In the genomic region with DNA sequence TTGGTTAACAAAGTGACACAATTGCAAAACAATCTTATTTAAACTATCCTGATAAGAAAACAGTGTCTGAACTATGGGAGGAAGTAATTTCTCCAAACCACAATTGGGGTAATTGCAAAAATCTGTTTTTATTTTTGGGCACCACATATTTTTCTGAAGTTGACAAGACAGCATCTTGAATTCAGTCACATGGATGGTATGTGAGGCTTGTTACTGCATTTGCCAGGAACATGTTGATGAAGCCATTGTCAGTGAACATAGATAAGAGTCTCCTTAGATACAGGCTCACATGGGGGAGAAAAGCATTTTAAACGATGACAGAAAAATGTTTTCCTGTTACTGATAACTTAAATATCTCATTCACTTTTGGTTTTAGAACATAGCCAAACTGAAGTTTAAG, we compare ENCODE assay signal across 17 cellular contexts. TPM values are rescaled to one million over a fixed set of nuclear protein-coding genes. Genes with fewer than 3 reads are reported as not detected.
A peak's percentile ranks its signal among the peaks of the same experiment; 100 is the strongest.
DNase-seq lines count a peak whose midpoint lies in the region; FAIRE-seq and TF ChIP-seq lines count a peak whose summit lies in the region.
"Had no signal": no experiment of that assay in that cellular context is flagged by ENCODE, and none has a peak within 500 bp of the region (broad histone marks: within the 10 kb centered on the region; RNA-seq: fewer than 3 reads in every experiment).

No MANE protein-coding gene starts in this region.

- FAIRE-seq in endothelial cell of umbilical vein (lab: Jason Lieb, UNC), result no peak

- H3K4me1 Mint-ChIP-seq in activated T-helper 1 cell treated with anti-CD3 and anti-CD28 coated beads, Interleukin-12 subunit alpha, Interleukin-12 subunit beta, Interleukin-2, Interleukin-4 antibody, amounts not matched to agents 30 ng/mL and 10 ng/mL and 1 ng/mL, durations not matched to agents 14 hours and 24 hours and 36 hours (ENCODE audit: low read depth), result peaks cover 32% of the 10 kb centered on the region

- H4K5ac ChIP-seq in mesendoderm (ENCODE audit: low read length), result no peak overlapping the region

- no peak overlapping the region for H3K23ac ChIP-seq in mesendoderm (ENCODE audit: low read length)

- H4K20me1 ChIP-seq in endothelial cell of umbilical vein (replicated peaks; ENCODE audit: control insufficient read depth, extremely low read depth, insufficient read depth, low read length), result no peaks in the 10 kb centered on the region

- peak; percentile 85 for DNase-seq in AG10803 (ENCODE audit: low read depth)
- DNase-seq in LHCN-M2 (ENCODE audit: low read depth), result peak; percentile 31
- DNase-seq in endothelial cell of umbilical vein (ENCODE audit: low read depth, low spot score), result peak; percentile 51
- DNase-seq in mesendoderm, result peak; percentile 78
- no peak for DNase-seq in KG1 (lab: John Stamatoyannopoulos, UW)
- DNase-seq in mucosa of gallbladder (ENCODE audit: low spot score), result no peak
- no peak for DNase-seq in activated gamma-delta T cell (lab: John Stamatoyannopoulos, UW)
- no peak for DNase-seq in activated T-helper 1 cell treated with anti-CD3 and anti-CD28 coated beads, Interleukin-12 subunit alpha, Interleukin-12 subunit beta, Interleukin-2, Interleukin-4 antibody, amounts not matched to agents 30 ng/mL and 10 ng/mL and 1 ng/mL, durations not matched to agents 14 hours and 24 hours and 36 hours (ENCODE audit: low spot score)
- DNase-seq: activated CD4-positive, alpha-beta T cell treated with anti-CD3 and anti-CD28 coated beads, Interleukin-2, amount 10 ng/mL, durations not matched to agents 7 days and 5 days; activated T-cell treated with anti-CD3 and anti-CD28 coated beads, Interleukin-2, amount 50 U/mL, for 4 hours; esophagus squamous epithelium; NCI-H1930; NCI-H69 had no signal

- H2BK5ac ChIP-seq in mesendoderm (ENCODE audit: low read length), result no peak overlapping the region

- H3K36me3 Mint-ChIP-seq in activated T-helper 1 cell treated with anti-CD3 and anti-CD28 coated beads, Interleukin-12 subunit alpha, Interleukin-12 subunit beta, Interleukin-2, Interleukin-4 antibody, amounts not matched to agents 30 ng/mL and 10 ng/mL and 1 ng/mL, durations not matched to agents 14 hours and 24 hours and 36 hours (ENCODE audit: low read depth), result peaks cover 1% of the 10 kb centered on the region

- no peaks in the 10 kb centered on the region for H3K79me1 ChIP-seq in mesendoderm (ENCODE audit: low read length)

- no peak overlapping the region for H3K4me3 Mint-ChIP-seq in activated T-helper 1 cell treated with anti-CD3 and anti-CD28 coated beads, Interleukin-12 subunit alpha, Interleukin-12 subunit beta, Interleukin-2, Interleukin-4 antibody, amounts not matched to agents 30 ng/mL and 10 ng/mL and 1 ng/mL, durations not matched to agents 14 hours and 24 hours and 36 hours
- H3K4me3 Mint-ChIP-seq: activated CD4-positive, alpha-beta T cell treated with anti-CD3 and anti-CD28 coated beads, Interleukin-2, amount 10 ng/mL, durations not matched to agents 7 days and 5 days; activated T-cell treated with anti-CD3 and anti-CD28 coated beads, Interleukin-2, amount 50 U/mL, for 4 hours; stimulated activated naive CD8-positive, alpha-beta T cell treated with anti-CD3 and anti-CD28 coated beads, Interleukin-15, Interleukin-2, amounts not matched to agents 100 ng/mL and 50 ng/mL, for 24 hours had no signal

- peaks cover 7% of the 10 kb centered on the region for H3K27me3 Mint-ChIP-seq in activated T-helper 1 cell treated with anti-CD3 and anti-CD28 coated beads, Interleukin-12 subunit alpha, Interleukin-12 subunit beta, Interleukin-2, Interleukin-4 antibody, amounts not matched to agents 30 ng/mL and 10 ng/mL and 1 ng/mL, durations not matched to agents 14 hours and 24 hours and 36 hours (ENCODE audit: insufficient read depth)
- H3K27me3 Mint-ChIP-seq: stimulated activated naive CD8-positive, alpha-beta T cell treated with anti-CD3 and anti-CD28 coated beads, Interleukin-15, Interleukin-2, amounts not matched to agents 100 ng/mL and 50 ng/mL, for 24 hours had no signal

- H3K4me3 ChIP-seq in AG10803 (ENCODE audit: low read length) (no peak overlapping the region), endothelial cell of umbilical vein (replicated peaks in 1 of 3; ENCODE audit: insufficient read depth in 1 of 3, low read depth in 1 of 3, low read length in 3 of 3) (no peak overlapping the region), mesendoderm (ENCODE audit: low read length) (no peak overlapping the region)
- H3K4me3 ChIP-seq: coronary artery, esophagus squamous epithelium had no signal

- H2BK120ac ChIP-seq in mesendoderm (ENCODE audit: low read depth, low read length), result no peak overlapping the region

- CTCF ChIA-PET in endothelial cell of umbilical vein (lab: Charles Lee), result interaction anchor here (1.3 kb wide), 1 partner anchor 120 kb away, joined by 5 read pairs; no protein-coding TSS in a partner anchor

- H3K4me1 ChIP-seq in endothelial cell of umbilical vein (ENCODE audit: control insufficient read depth, extremely low read depth, insufficient read depth, low read length) (peaks cover 61% of the 10 kb centered on the region), mesendoderm (ENCODE audit: control insufficient read depth, low read depth, low read length) (peaks cover 2% of the 10 kb centered on the region)

- no peaks in the 10 kb centered on the region for H3K9me3 Mint-ChIP-seq in activated T-helper 1 cell treated with anti-CD3 and anti-CD28 coated beads, Interleukin-12 subunit alpha, Interleukin-12 subunit beta, Interleukin-2, Interleukin-4 antibody, amounts not matched to agents 30 ng/mL and 10 ng/mL and 1 ng/mL, durations not matched to agents 14 hours and 24 hours and 36 hours
- H3K9me3 Mint-ChIP-seq: activated CD4-positive, alpha-beta T cell treated with anti-CD3 and anti-CD28 coated beads, Interleukin-2, amount 10 ng/mL, durations not matched to agents 7 days and 5 days; activated T-cell treated with anti-CD3 and anti-CD28 coated beads, Interleukin-2, amount 50 U/mL, for 4 hours; stimulated activated naive CD8-positive, alpha-beta T cell treated with anti-CD3 and anti-CD28 coated beads, Interleukin-15, Interleukin-2, amounts not matched to agents 100 ng/mL and 50 ng/mL, for 24 hours had no signal

- H3K27me3 ChIP-seq in endothelial cell of umbilical vein (ENCODE audit: control insufficient read depth in 2 of 2, insufficient read depth in 2 of 2, low read length in 2 of 2), result no peaks in the 10 kb centered on the region
- no peaks in the 10 kb centered on the region for H3K27me3 ChIP-seq in mesendoderm (ENCODE audit: insufficient read depth, low read length, poor library complexity)
- H3K27me3 ChIP-seq: esophagus squamous epithelium had no signal

- H3K4ac ChIP-seq in mesendoderm (ENCODE audit: low read depth, low read length), result no peak overlapping the region

- TF ChIP-seq POLR2A in endothelial cell of umbilical vein (IDR thresholded peaks at IDR 0.05; ENCODE audit: low read depth, low read length), result no peak

- intact Hi-C loops in endothelial cell of umbilical vein (cut with micrococcal nuclease), result no loop called here
- intact Hi-C loops in activated T-helper 1 cell treated with anti-CD3 and anti-CD28 coated beads, Interleukin-12 subunit alpha, Interleukin-12 subunit beta, Interleukin-2, Interleukin-4 antibody, amounts not matched to agents 30 ng/mL and 10 ng/mL and 1 ng/mL, durations not matched to agents 14 hours and 24 hours and 36 hours (cut with micrococcal nuclease), result no loop called here

- peak overlapping the region; percentile 21 for H3K27ac ChIP-seq in endothelial cell of umbilical vein (ENCODE audit: insufficient read depth, low read depth, low read length)
- no peak overlapping the region for H3K27ac ChIP-seq in mesendoderm (ENCODE audit: low read depth, low read length)
- H3K27ac ChIP-seq: neutrophil, RWPE1 had no signal

- no peak overlapping the region for H4K8ac ChIP-seq in mesendoderm (ENCODE audit: low read depth, low read length)

- peak overlapping the region; percentile 57 for H3K4me2 ChIP-seq in endothelial cell of umbilical vein (ENCODE audit: insufficient read depth, low read length)
- no peak overlapping the region for H3K4me2 ChIP-seq in mesendoderm (ENCODE audit: low read length)

- H3K9ac ChIP-seq in endothelial cell of umbilical vein (replicated peaks; ENCODE audit: extremely low read depth, insufficient read depth, low read length) (peak overlapping the region; percentile 45), mesendoderm (ENCODE audit: low read length) (no peak overlapping the region)

- H2AK5ac ChIP-seq in mesendoderm (ENCODE audit: low read length), result no peak overlapping the region

- H3K56ac ChIP-seq in mesendoderm (ENCODE audit: low read length), result no peak overlapping the region

- no peak overlapping the region for H3K27ac Mint-ChIP-seq in activated T-helper 1 cell treated with anti-CD3 and anti-CD28 coated beads, Interleukin-12 subunit alpha, Interleukin-12 subunit beta, Interleukin-2, Interleukin-4 antibody, amounts not matched to agents 30 ng/mL and 10 ng/mL and 1 ng/mL, durations not matched to agents 14 hours and 24 hours and 36 hours
- H3K27ac Mint-ChIP-seq: activated CD4-positive, alpha-beta T cell treated with anti-CD3 and anti-CD28 coated beads, Interleukin-2, amount 10 ng/mL, durations not matched to agents 7 days and 5 days; stimulated activated naive CD8-positive, alpha-beta T cell treated with anti-CD3 and anti-CD28 coated beads, Interleukin-15, Interleukin-2, amounts not matched to agents 100 ng/mL and 50 ng/mL, for 24 hours had no signal

- H3K36me3 ChIP-seq in endothelial cell of umbilical vein (ENCODE audit: control insufficient read depth in 2 of 2, extremely low read depth in 1 of 2, insufficient read depth in 2 of 2, low read length in 2 of 2) (no peaks in the 10 kb centered on the region), mesendoderm (ENCODE audit: control insufficient read depth, insufficient read depth, low read length) (no peaks in the 10 kb centered on the region)
- H3K36me3 ChIP-seq: esophagus squamous epithelium, neutrophil had no signal

- TF ChIP-seq CTCF in AG10803 (conservative IDR thresholded peaks at IDR 0.05; ENCODE audit: low read length), result no peak
- no peak for TF ChIP-seq CTCF in endothelial cell of umbilical vein (IDR thresholded peaks at IDR 0.05; ENCODE audit: extremely low read depth in 1 of 2, insufficient read depth in 1 of 2, low read depth in 1 of 2, low read length in 2 of 2)

- no TSS peak for BruUV-seq in endothelial cell of umbilical vein (replicated peaks; lab: Mats Ljungman, UMichigan)

- WGBS in mesendoderm (ENCODE audit: extremely low coverage, insufficient coverage, low lambda C conversion rate), result no CpG with 5 or more reads among the region's 1 CpG

- no peaks in the 10 kb centered on the region for H3K9me1 ChIP-seq in endothelial cell of umbilical vein (replicated peaks; ENCODE audit: control insufficient read depth, extremely low read depth, insufficient read depth, low read length)

- no peak overlapping the region for H3K18ac ChIP-seq in mesendoderm (ENCODE audit: low read length)

- POLR2A ChIA-PET in endothelial cell of umbilical vein (lab: Charles Lee), result no interaction called here

- H3K79me2 ChIP-seq in endothelial cell of umbilical vein (ENCODE audit: control insufficient read depth, insufficient read depth, low read length) (peaks cover 4% of the 10 kb centered on the region), mesendoderm (ENCODE audit: control insufficient read depth, insufficient read depth, low read length) (no peaks in the 10 kb centered on the region)

- H2BK15ac ChIP-seq in mesendoderm (replicated peaks; ENCODE audit: low read depth), result no peak overlapping the region

- dilution Hi-C loops in endothelial cell of umbilical vein (cut with MboI; ENCODE audit: extremely low pct_ligation_motif_present, low sequenced_read_pairs), result no loop called here

- H2AFZ ChIP-seq in endothelial cell of umbilical vein (ENCODE audit: low read depth, low read length), result peak overlapping the region; percentile 64

- H3K9me3 ChIP-seq in endothelial cell of umbilical vein (replicated peaks; ENCODE audit: control insufficient read depth, insufficient read depth, low read length), result no peaks in the 10 kb centered on the region
- H3K9me3 ChIP-seq: esophagus squamous epithelium, neutrophil had no signal

RNA-seq across cellular contexts. Expression of a gene that starts 5.5 kb away (rescaled TPM):
- total RNA-seq in LHCN-M2 (2014; rRNA removed) (22.9 and 30.7 TPM in 2 replicates), endothelial cell of umbilical vein (22.8 and 28.3 TPM in 2 replicates), mucosa of gallbladder (21.7 TPM)
- 3.0 TPM for polyA plus RNA-seq in LHCN-M2 (2012)
- polyA plus RNA-seq in endothelial cell of umbilical vein, result 5.9 and 7.8 TPM in 2 replicates
- polyA plus RNA-seq in endothelial cell of umbilical vein (2011; cell fraction: cytosol; rRNA removed), result 7.4 and 8.2 TPM in 2 replicates
- 42.5 and 49.0 TPM in 2 replicates for polyA plus RNA-seq in endothelial cell of umbilical vein (2011; cell fraction: nucleus; rRNA removed)
- 27.7 and 32.3 TPM in 2 replicates for polyA plus RNA-seq in endothelial cell of umbilical vein (2012)
- polyA minus RNA-seq in endothelial cell of umbilical vein, result 21.1 and 23.8 TPM in 2 replicates
- polyA minus RNA-seq in endothelial cell of umbilical vein (2011; cell fraction: cytosol; rRNA and poly(A)+ RNA removed), result 13.9 TPM
- 43.4 and 65.4 TPM in 2 replicates for polyA minus RNA-seq in endothelial cell of umbilical vein (2011; cell fraction: nucleus; rRNA and poly(A)+ RNA removed)
- polyA plus RNA-seq in mesendoderm (2013, experiment 1 of 2), result 18.4 TPM
- polyA plus RNA-seq in mesendoderm (2013, experiment 2 of 2), result 17.3 TPM
- total RNA-seq in activated T-helper 1 cell treated with anti-CD3 and anti-CD28 coated beads, Interleukin-12 subunit alpha, Interleukin-12 subunit beta, Interleukin-2, Interleukin-4 antibody, amounts not matched to agents 30 ng/mL and 10 ng/mL and 1 ng/mL, durations not matched to agents 14 hours and 24 hours and 36 hours, result 6.1 and 8.5 TPM in 2 replicates

Comparison
In these comparisons a context has a peak if more than half of its experiments do, and no peak if none do; other contexts are left out.
1. DNase-seq: peak in AG10803 (single experiment), LHCN-M2 (single experiment), endothelial cell of umbilical vein (single experiment) and mesendoderm (single experiment); none in KG1 (single experiment), mucosa of gallbladder (single experiment), activated gamma-delta T cell (single experiment) and activated T-helper 1 cell treated with anti-CD3 and anti-CD28 coated beads, Interleukin-12 subunit alpha, Interleukin-12 subunit beta, Interleukin-2, Interleukin-4 antibody, amounts not matched to agents 30 ng/mL and 10 ng/mL and 1 ng/mL, durations not matched to agents 14 hours and 24 hours and 36 hours (single experiment).